In the genomic region with DNA sequence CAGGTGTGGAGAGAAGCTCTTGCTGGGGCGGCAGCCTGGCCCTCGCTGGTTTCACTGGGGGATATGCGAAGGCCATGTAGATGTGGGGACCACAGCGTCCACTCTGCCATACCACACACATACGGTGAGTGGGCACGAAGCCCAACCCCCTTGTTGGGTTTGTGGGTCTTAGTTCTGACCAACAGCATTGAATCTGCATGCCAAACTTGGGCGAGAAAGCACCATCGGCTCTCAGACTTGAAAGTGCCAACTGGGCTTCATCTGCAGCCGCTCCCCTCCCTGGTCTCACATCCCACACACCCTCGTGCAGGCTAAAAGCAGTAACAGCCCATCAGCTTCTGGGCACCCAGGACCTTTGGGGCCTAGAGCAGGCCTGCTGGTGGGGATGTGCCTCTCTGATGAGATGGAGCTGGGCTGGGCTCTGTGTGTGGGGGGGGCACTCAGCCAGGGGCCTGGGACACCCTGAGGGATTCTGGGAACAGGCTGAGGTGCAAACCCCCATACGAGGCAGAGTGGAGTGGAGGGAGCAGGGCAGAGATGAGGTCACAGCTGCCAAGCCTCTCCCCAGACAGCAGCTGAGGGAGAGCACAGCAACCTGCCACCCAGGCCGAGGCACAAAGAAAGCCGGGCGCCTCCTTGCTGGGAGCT, we compare ENCODE assay signal across 13 cellular contexts.
"Had no signal": no experiment of that assay in that cellular context is flagged by ENCODE, and none has a peak within 500 bp of the region (broad histone marks: within the 10 kb centered on the region; RNA-seq: fewer than 3 reads in every experiment).

No MANE protein-coding gene starts in this region.

- H3K4me3 ChIP-seq: ascending aorta, heart left ventricle, SJCRH30 had no signal

- H3K4me1 ChIP-seq: SJCRH30 had no signal

- H3K9me3 Mint-ChIP-seq: stimulated activated naive CD8-positive, alpha-beta T cell treated with anti-CD3 and anti-CD28 coated beads, Interleukin-15, Interleukin-2, amounts not matched to agents 100 ng/mL and 50 ng/mL, for 24 hours had no signal

- H3K27me3 ChIP-seq: ascending aorta, heart left ventricle, SJCRH30 had no signal

- DNase-seq: activated CD4-positive, alpha-beta T cell treated with anti-CD3 and anti-CD28 coated beads for 1 hour; activated CD4-positive, alpha-beta T cell treated with anti-CD3 and anti-CD28 coated beads, Interleukin-2, amount 50 U/mL, for 48 hours; activated T-cell treated with anti-CD3 and anti-CD28 coated beads, Interleukin-2, amount 50 U/mL, for 48 hours; foreskin melanocyte; heart left ventricle; mammary epithelial cell; SJCRH30; stimulated activated CD4-positive, alpha-beta T cell treated with anti-CD3 and anti-CD28 coated beads, Interleukin-4, amount 100 ng/mL, for 1 hour; stimulated activated CD8-positive, alpha-beta memory T cell treated with anti-CD3 and anti-CD28 coated beads, Interleukin-4, amount 100 ng/mL, for 48 hours; T-helper 9 cell; trophoblast cell had no signal

- H3K36me3 ChIP-seq: SJCRH30 had no signal

- H3K9me3 ChIP-seq: ascending aorta, heart left ventricle, SJCRH30 had no signal

- H3K27ac ChIP-seq: ascending aorta, SJCRH30 had no signal

- H3K4me3 Mint-ChIP-seq: stimulated activated naive CD8-positive, alpha-beta T cell treated with anti-CD3 and anti-CD28 coated beads, Interleukin-15, Interleukin-2, amounts not matched to agents 100 ng/mL and 50 ng/mL, for 24 hours had no signal

- H3K27ac Mint-ChIP-seq: stimulated activated naive CD8-positive, alpha-beta T cell treated with anti-CD3 and anti-CD28 coated beads, Interleukin-15, Interleukin-2, amounts not matched to agents 100 ng/mL and 50 ng/mL, for 24 hours had no signal

- H3K27me3 Mint-ChIP-seq: stimulated activated naive CD8-positive, alpha-beta T cell treated with anti-CD3 and anti-CD28 coated beads, Interleukin-15, Interleukin-2, amounts not matched to agents 100 ng/mL and 50 ng/mL, for 24 hours had no signal
